8 cellular contexts compared by ENCODE assay signal in genomic region chr12:24778486-24779304, GRCh38.
DNase-seq lines count a peak whose midpoint lies in the region; ATAC-seq and TF ChIP-seq lines count a peak whose summit lies in the region.

No MANE protein-coding gene starts in this region.

- peaks cover 11% of the 10 kb centered on the region for H3K4me1 ChIP-seq in upper lobe of right lung
- no peaks in the 10 kb centered on the region for H3K4me1 ChIP-seq in right atrium auricular region

- no peak overlapping the region for H3K4me3 ChIP-seq in upper lobe of right lung
- no peak overlapping the region for H3K4me3 ChIP-seq in right atrium auricular region

- TF ChIP-seq CTCF in upper lobe of right lung (IDR thresholded peaks at IDR 0.05) (peak; percentile 44), right atrium auricular region (IDR thresholded peaks at IDR 0.05) (peak in 1 of 2 donors; percentile 49)

- intact Hi-C loops in upper lobe of right lung (cut with DNase I), result no loop called here

- H3K27ac ChIP-seq in upper lobe of right lung (no peak overlapping the region), right atrium auricular region (no peak overlapping the region)

- H3K9me3 ChIP-seq in upper lobe of right lung, result no peaks in the 10 kb centered on the region
- H3K9me3 ChIP-seq in right atrium auricular region, result no peaks in the 10 kb centered on the region

- H3K27me3 ChIP-seq in upper lobe of right lung (no peaks in the 10 kb centered on the region), right atrium auricular region (no peaks in the 10 kb centered on the region)

- H3K36me3 ChIP-seq in upper lobe of right lung, result no peaks in the 10 kb centered on the region
- no peaks in the 10 kb centered on the region for H3K36me3 ChIP-seq in right atrium auricular region

- DNase-seq in CD1c-positive myeloid dendritic cell (ENCODE audit: extremely low spot score), result peak; percentile 51
- peak; percentile 47 for DNase-seq in RKO (ENCODE audit: low spot score)
- peak; percentile 14 for DNase-seq in glomerular endothelial cell (ENCODE audit: extremely low read depth, low read depth, low spot score)
- no peak for DNase-seq in upper lobe of right lung
- DNase-seq in T-helper 9 cell, result no peak
- no peak for DNase-seq in right atrium auricular region (ENCODE audit: low spot score)

- ATAC-seq in GM18873 (IDR thresholded peaks at IDR 0.05; ENCODE audit: low FRiP score, unreplicated experiment) (peak; percentile 71), HG03469 (IDR thresholded peaks at IDR 0.05; ENCODE audit: unreplicated experiment) (peak; percentile 79), upper lobe of right lung (peak; percentile 67)

Comparison
In these comparisons a context has a peak if more than half of its experiments do, and no peak if none do; other contexts are left out.
1. DNase-seq: peak in CD1c-positive myeloid dendritic cell (single experiment), RKO (single experiment) and glomerular endothelial cell (single experiment); none in upper lobe of right lung (single experiment), T-helper 9 cell (single experiment) and right atrium auricular region (single experiment).
2. Peak in every context shown above with its lines, with median percentiles within 50 percentile points of each other: ATAC-seq.